ENCODE assay signal across 8 cellular contexts in genomic region chr2:159249955-159250723, GRCh38. TPM values are rescaled to one million over a fixed set of nuclear protein-coding genes. Genes with fewer than 3 reads are reported as not detected.
DNase-seq lines count a peak whose midpoint lies in the region; ATAC-seq and TF ChIP-seq lines count a peak whose summit lies in the region.

No MANE protein-coding gene starts in this region.

- peak overlapping the region; percentile 51 to 74 for H3K27ac ChIP-seq in coronary artery

- TF ChIP-seq CTCF in coronary artery (IDR thresholded peaks at IDR 0.05): no peak

- no peak overlapping the region for H3K4me3 ChIP-seq in coronary artery

- H3K4me1 Mint-ChIP-seq in activated CD4-positive, alpha-beta T cell treated with anti-CD3 and anti-CD28 coated beads, Interleukin-2, amount 10 ng/mL, durations not matched to agents 24 days and 14 days: no peaks in the 10 kb centered on the region

- ATAC-seq in GM21786 (IDR thresholded peaks at IDR 0.05; ENCODE audit: unreplicated experiment) (peak; percentile 79), HG03520 (IDR thresholded peaks at IDR 0.05; ENCODE audit: unreplicated experiment) (no peak)

- no peak overlapping the region for H3K27ac Mint-ChIP-seq in activated CD4-positive, alpha-beta T cell treated with anti-CD3 and anti-CD28 coated beads, Interleukin-2, amount 10 ng/mL, durations not matched to agents 24 days and 14 days

- DNase-seq in Caki2 (ENCODE audit: low read depth): peak; percentile 91
- peak; percentile 38 for DNase-seq in NCI-H2171 treated with DMSO at 0.1 percent for 48 hours (lab: John Stamatoyannopoulos, UW)
- DNase-seq in coronary artery (ENCODE audit: low spot score): no peak
- peak; percentile 74 for DNase-seq in midbrain (lab: John Stamatoyannopoulos, UW)
- DNase-seq in activated CD4-positive, alpha-beta T cell treated with anti-CD3 and anti-CD28 coated beads, Interleukin-2, amount 10 ng/mL, durations not matched to agents 24 days and 14 days: no peak
- DNase-seq in RPMI8226: no peak

- peaks cover 14% of the 10 kb centered on the region for H3K36me3 Mint-ChIP-seq in activated CD4-positive, alpha-beta T cell treated with anti-CD3 and anti-CD28 coated beads, Interleukin-2, amount 10 ng/mL, durations not matched to agents 24 days and 14 days (ENCODE audit: low read depth)

- in situ Hi-C loops in Caki2 (cut with HindIII; ENCODE audit: low pct_unique_long_range_greater_than_20kb, low sequenced_read_pairs): no loop called here

- peaks cover 4% of the 10 kb centered on the region for H3K9me3 Mint-ChIP-seq in activated CD4-positive, alpha-beta T cell treated with anti-CD3 and anti-CD28 coated beads, Interleukin-2, amount 10 ng/mL, durations not matched to agents 24 days and 14 days

- no peak overlapping the region for H3K4me3 Mint-ChIP-seq in activated CD4-positive, alpha-beta T cell treated with anti-CD3 and anti-CD28 coated beads, Interleukin-2, amount 10 ng/mL, durations not matched to agents 24 days and 14 days

- intact Hi-C loops in activated CD4-positive, alpha-beta T cell treated with anti-CD3 and anti-CD28 coated beads, Interleukin-2, amount 10 ng/mL, durations not matched to agents 24 days and 14 days (cut with micrococcal nuclease): no loop called here

- no peaks in the 10 kb centered on the region for H3K27me3 Mint-ChIP-seq in activated CD4-positive, alpha-beta T cell treated with anti-CD3 and anti-CD28 coated beads, Interleukin-2, amount 10 ng/mL, durations not matched to agents 24 days and 14 days

RNA-seq across cellular contexts. Expression of gene WDSUB1, which starts 36.4 kb away (rescaled TPM):
- 3.5 and 6.6 TPM in 2 replicates for total RNA-seq in Caki2 (2014; rRNA removed; shearing (Covaris generic); ENCODE audit: low replicate concordance)
- total RNA-seq in activated CD4-positive, alpha-beta T cell treated with anti-CD3 and anti-CD28 coated beads, Interleukin-2, amount 10 ng/mL, durations not matched to agents 24 days and 14 days: 5.6 and 5.7 TPM in 2 replicates

Comparison
In these comparisons a context has a peak if more than half of its experiments do, and no peak if none do; other contexts are left out.
1. DNase-seq: peak in Caki2 (single experiment), NCI-H2171 treated with DMSO at 0.1 percent for 48 hours (single experiment) and midbrain (single experiment); none in coronary artery (single experiment), activated CD4-positive, alpha-beta T cell treated with anti-CD3 and anti-CD28 coated beads, Interleukin-2, amount 10 ng/mL, durations not matched to agents 24 days and 14 days (single experiment) and RPMI8226 (single experiment).